ENCODE assay signal across 1 cellular context in the genomic region with DNA sequence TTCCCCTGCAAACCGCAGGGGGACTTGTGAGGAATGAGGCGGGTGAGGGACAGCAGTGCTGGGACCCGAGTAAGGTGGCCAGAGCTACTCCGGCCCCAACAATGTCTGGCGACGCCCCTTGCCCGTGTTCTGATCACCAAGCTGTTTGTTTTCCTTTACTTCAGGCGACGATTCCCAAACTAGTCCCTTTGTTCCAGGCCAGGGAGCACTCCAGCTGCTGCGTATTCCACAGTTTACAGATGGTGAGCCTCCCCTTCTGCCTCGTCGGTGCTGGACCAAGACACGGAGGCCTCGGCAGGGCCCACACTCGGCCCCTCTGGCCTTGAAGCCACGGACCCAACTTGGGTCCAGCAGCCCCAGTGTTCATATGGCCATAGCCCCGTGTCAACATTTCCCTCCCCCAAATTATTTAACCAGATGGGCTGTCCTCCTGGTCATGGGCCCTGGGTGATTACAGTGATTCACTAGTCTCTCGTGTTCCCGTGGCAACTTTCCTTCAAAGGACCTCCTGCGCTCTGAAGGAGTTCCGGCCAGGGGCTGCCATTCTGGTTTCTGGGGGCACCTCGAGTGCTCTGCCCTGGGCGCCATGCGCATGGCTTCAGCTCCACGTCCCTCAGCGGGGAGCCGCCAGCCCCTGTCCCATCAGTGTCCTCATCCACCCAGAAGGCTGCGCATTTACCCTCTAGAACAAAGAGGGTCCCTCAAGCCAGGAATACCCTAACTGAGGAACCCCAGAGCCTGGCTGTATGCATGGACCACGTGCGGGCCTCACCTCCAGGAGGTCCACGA.
TF ChIP-seq lines count a peak whose summit lies in the region.

No MANE protein-coding gene starts in this region.

TF ChIP-seq in HepG2, 621 proteins besides CTCF, POLR2A, EP300 and RAD21 (continued from another document):
- TF ChIP-seq, protein P1, sequence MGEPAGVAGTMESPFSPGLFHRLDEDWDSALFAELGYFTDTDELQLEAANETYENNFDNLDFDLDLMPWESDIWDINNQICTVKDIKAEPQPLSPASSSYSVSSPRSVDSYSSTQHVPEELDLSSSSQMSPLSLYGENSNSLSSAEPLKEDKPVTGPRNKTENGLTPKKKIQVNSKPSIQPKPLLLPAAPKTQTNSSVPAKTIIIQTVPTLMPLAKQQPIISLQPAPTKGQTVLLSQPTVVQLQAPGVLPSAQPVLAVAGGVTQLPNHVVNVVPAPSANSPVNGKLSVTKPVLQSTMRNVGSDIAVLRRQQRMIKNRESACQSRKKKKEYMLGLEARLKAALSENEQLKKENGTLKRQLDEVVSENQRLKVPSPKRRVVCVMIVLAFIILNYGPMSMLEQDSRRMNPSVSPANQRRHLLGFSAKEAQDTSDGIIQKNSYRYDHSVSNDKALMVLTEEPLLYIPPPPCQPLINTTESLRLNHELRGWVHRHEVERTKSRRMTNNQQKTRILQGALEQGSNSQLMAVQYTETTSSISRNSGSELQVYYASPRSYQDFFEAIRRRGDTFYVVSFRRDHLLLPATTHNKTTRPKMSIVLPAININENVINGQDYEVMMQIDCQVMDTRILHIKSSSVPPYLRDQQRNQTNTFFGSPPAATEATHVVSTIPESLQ (CRISPR knock-in tag; conservative IDR thresholded peaks at IDR 0.05): no peak
